8 cellular contexts compared by ENCODE assay signal in genomic region chr17:45740553-45741330, GRCh38. TPM values are rescaled to one million over a fixed set of nuclear protein-coding genes. Genes with fewer than 3 reads are reported as not detected.
DNase-seq lines count a peak whose midpoint lies in the region; ATAC-seq and TF ChIP-seq lines count a peak whose summit lies in the region.

No MANE protein-coding gene starts in this region.

- DNase-seq in AG10803 (ENCODE audit: low read depth) (peak; percentile 2), GM19240 (ENCODE audit: insufficient read length, low spot score) (peak; percentile 47), NCI-H524 treated with DMSO at 0.1 percent for 48 hours (lab: John Stamatoyannopoulos, UW) (peak; percentile 93), body of pancreas (peak in 1 of 4 donors; percentile 19), left colon (no peak)

- intact Hi-C loops in body of pancreas (cut with DNase I) (no loop called here), left colon (cut with DNase I, micrococcal nuclease) (no loop called here)

- no peaks in the 10 kb centered on the region for H3K4me1 ChIP-seq in body of pancreas

- no peaks in the 10 kb centered on the region for H3K9me3 ChIP-seq in body of pancreas

- H3K27ac ChIP-seq in body of pancreas: no peak overlapping the region

- 59 to 68% methylated on average over 5 of the region's 5 CpGs for WGBS in body of pancreas, 2 donors

- no peak for TF ChIP-seq POLR2A in body of pancreas (IDR thresholded peaks at IDR 0.05)

- no peak overlapping the region for H3K4me3 ChIP-seq in AG10803 (ENCODE audit: low read length)
- no peak overlapping the region for H3K4me3 ChIP-seq in body of pancreas

- no peaks in the 10 kb centered on the region for H3K36me3 ChIP-seq in body of pancreas (replicated peaks in 1 of 2; ENCODE audit: insufficient read depth in 1 of 2, low read depth in 2 of 2)

- H3K27me3 ChIP-seq in body of pancreas: no peaks in the 10 kb centered on the region

- no peak for TF ChIP-seq CTCF in AG10803 (conservative IDR thresholded peaks at IDR 0.05; ENCODE audit: low read length)
- no peak for TF ChIP-seq CTCF in body of pancreas (IDR thresholded peaks at IDR 0.05)

- ATAC-seq in body of pancreas (peak; percentile 24), left colon (peak; percentile 40), GM21528 (IDR thresholded peaks at IDR 0.05; ENCODE audit: low FRiP score, unreplicated experiment) (no peak), HG02970 (IDR thresholded peaks at IDR 0.05; ENCODE audit: low FRiP score, unreplicated experiment) (no peak), HG02798 (IDR thresholded peaks at IDR 0.05; ENCODE audit: poor library complexity, unreplicated experiment) (no peak)

RNA-seq across cellular contexts. Expression of gene CRHR1, which starts 43.4 kb away (rescaled TPM):
- not detected for total RNA-seq in body of pancreas
- total RNA-seq in left colon: not detected

Comparison
In these comparisons a context has a peak if more than half of its experiments do, and no peak if none do; other contexts are left out.
1. DNase-seq: peak in AG10803 (single experiment), GM19240 (single experiment) and NCI-H524 treated with DMSO at 0.1 percent for 48 hours (single experiment); none in left colon (0 of 2).
2. ATAC-seq: peak in body of pancreas (single experiment) and left colon (single experiment); none in GM21528 (single experiment), HG02970 (single experiment) and HG02798 (single experiment).